In the genomic region with DNA sequence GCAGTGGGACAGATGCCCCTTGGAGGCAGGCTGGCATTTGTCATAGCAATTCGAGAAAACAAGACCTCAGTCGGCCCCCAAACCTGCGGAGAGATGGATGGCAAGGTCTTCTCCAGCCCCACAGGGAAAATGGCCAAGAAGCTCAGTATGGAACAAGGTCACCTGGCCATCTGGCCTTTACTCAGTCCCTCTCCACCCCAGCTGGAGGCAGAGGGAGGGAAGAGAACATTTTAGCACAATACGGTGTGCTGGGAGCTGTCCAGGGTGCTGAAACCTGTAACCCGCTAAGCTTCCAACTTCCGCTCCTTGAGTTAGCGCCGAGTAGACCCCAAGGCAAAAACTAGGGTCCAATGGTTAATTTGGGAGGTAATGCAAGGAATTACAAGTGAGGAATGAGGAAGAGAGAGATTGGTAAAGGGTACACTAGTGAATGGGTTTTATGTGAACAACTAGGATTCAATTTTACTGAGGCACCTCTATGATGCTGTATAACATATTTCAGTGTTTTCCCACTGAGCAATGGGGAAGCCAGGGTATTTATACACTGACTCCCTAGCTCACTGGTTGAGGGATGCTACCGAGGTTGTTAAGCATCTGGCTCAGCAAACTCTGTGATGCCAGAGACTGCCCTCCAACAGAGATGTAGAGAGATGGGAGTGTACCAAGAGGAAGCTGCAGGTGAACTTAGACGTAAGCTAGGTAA, we compare ENCODE assay signal across 9 cellular contexts.
DNase-seq lines count a peak whose midpoint lies in the region; ATAC-seq and TF ChIP-seq lines count a peak whose summit lies in the region.
"Had no signal": no experiment of that assay in that cellular context is flagged by ENCODE, and none has a peak within 500 bp of the region (broad histone marks: within the 10 kb centered on the region; RNA-seq: fewer than 3 reads in every experiment).

No MANE protein-coding gene starts in this region.

- no peak overlapping the region for H3K4me3 ChIP-seq in CD8-positive, alpha-beta memory T cell (ENCODE audit: low read length)
- H3K4me3 ChIP-seq in fibroblast of the aortic adventitia (ENCODE audit: low read depth, low read length) = no peak overlapping the region

- H3K4me1 Mint-ChIP-seq in CD8-positive, alpha-beta memory T cell = no peaks in the 10 kb centered on the region

- peaks cover 5 to 23% of the 10 kb centered on the region in 2 donors for H3K27me3 Mint-ChIP-seq in CD8-positive, alpha-beta memory T cell

- DNase-seq in CD8-positive, alpha-beta memory T cell = peak; percentile 10 to 46 (median 20)
- DNase-seq in LoVo (ENCODE audit: low spot score) (peak; percentile 62), fibroblast of the aortic adventitia (ENCODE audit: low read depth) (peak; percentile 66), NCI-H1048 (lab: John Stamatoyannopoulos, UW) (no peak)
- DNase-seq in activated CD8-positive, alpha-beta memory T cell treated with anti-CD3 and anti-CD28 coated beads for 24 hours = peak; percentile 68
- DNase-seq in stimulated activated CD8-positive, alpha-beta memory T cell treated with anti-CD3 and anti-CD28 coated beads, Interleukin-15, amount 100 ng/mL, for 1 hour (ENCODE audit: low read depth) = peak; percentile 9

- H3K36me3 ChIP-seq in CD8-positive, alpha-beta memory T cell (ENCODE audit: insufficient read depth, low read length) = no peaks in the 10 kb centered on the region

- POLR2A ChIA-PET in CD8-positive, alpha-beta memory T cell (lab: Charles Lee) = no interaction called here

- no peak for ATAC-seq in HG02798 (IDR thresholded peaks at IDR 0.05; ENCODE audit: poor library complexity, unreplicated experiment)
- ATAC-seq in GM21367 (IDR thresholded peaks at IDR 0.05; ENCODE audit: unreplicated experiment) = no peak
- ATAC-seq: activated naive CD4-positive, alpha-beta T cell treated with anti-CD3 and anti-CD28 coated beads, Interleukin-2, amount 50 U/mL, for 72 hours had no signal

- H3K4me1 ChIP-seq in CD8-positive, alpha-beta memory T cell (ENCODE audit: insufficient read depth, low read length) = no peaks in the 10 kb centered on the region

- H3K9me3 ChIP-seq in CD8-positive, alpha-beta memory T cell (ENCODE audit: low read length) = no peaks in the 10 kb centered on the region

- H3K4me3 Mint-ChIP-seq in CD8-positive, alpha-beta memory T cell = no peak overlapping the region

- CTCF ChIA-PET in CD8-positive, alpha-beta memory T cell (lab: Charles Lee) = interaction anchor here (0.7 kb wide), 1 partner anchor 265 kb away, joined by 3 read pairs; no protein-coding TSS in a partner anchor

- peaks cover 3% of the 10 kb centered on the region for H3K27me3 ChIP-seq in CD8-positive, alpha-beta memory T cell (ENCODE audit: insufficient read depth, low read length, poor library complexity, severe bottlenecking)

- peaks cover 0 to 3% (median 0%) of the 10 kb centered on the region in 3 donors for H3K36me3 Mint-ChIP-seq in CD8-positive, alpha-beta memory T cell

- no peak for TF ChIP-seq CTCF in fibroblast of the aortic adventitia (IDR thresholded peaks at IDR 0.05; ENCODE audit: insufficient read depth, low read length)

- no peak overlapping the region for H3K27ac Mint-ChIP-seq in CD8-positive, alpha-beta memory T cell
- H3K27ac Mint-ChIP-seq: activated naive CD4-positive, alpha-beta T cell treated with anti-CD3 and anti-CD28 coated beads, Interleukin-2, amount 50 U/mL, for 72 hours had no signal

- peaks cover 1 to 9% (median 5%) of the 10 kb centered on the region in 5 donors for H3K9me3 Mint-ChIP-seq in CD8-positive, alpha-beta memory T cell

- no peak overlapping the region for H3K27ac ChIP-seq in CD8-positive, alpha-beta memory T cell (ENCODE audit: low read depth, low read length)
